In the genomic region with DNA sequence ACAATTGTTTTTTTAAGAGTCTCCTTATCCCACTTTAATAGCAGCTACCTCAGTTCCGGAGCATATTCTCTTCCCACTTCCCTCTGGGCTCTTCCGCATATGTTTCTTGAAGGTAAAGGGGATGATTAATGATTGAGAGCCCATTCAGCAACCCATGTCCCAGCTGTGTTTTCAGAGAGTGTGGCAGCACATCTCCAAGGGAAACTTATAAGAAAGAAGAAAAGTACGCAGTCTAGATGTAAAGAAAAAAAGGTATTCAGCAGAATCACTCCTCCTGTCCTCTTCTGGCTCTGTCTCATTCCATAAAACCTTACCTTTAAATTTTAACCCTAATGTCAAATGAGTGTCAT, we compare ENCODE assay signal across 8 cellular contexts. TPM values are rescaled to one million over a fixed set of nuclear protein-coding genes. Genes with fewer than 3 reads are reported as not detected.
DNase-seq lines count a peak whose midpoint lies in the region; ATAC-seq and TF ChIP-seq lines count a peak whose summit lies in the region.

No MANE protein-coding gene starts in this region.

- H3K27me3 ChIP-seq in Karpas-422 (ENCODE audit: low read length) (no peaks in the 10 kb centered on the region), testis (no peaks in the 10 kb centered on the region)

- peaks cover 14% of the 10 kb centered on the region for H3K4me1 Mint-ChIP-seq in activated T-cell treated with anti-CD3 and anti-CD28 coated beads, Interleukin-2, amount 50 U/mL, for 72 hours (ENCODE audit: low read depth)
- H3K4me1 Mint-ChIP-seq in osteocyte (ENCODE audit: unreplicated experiment), result no peaks in the 10 kb centered on the region

- 29 to 30% methylated on average over 3 of the region's 3 CpGs for WGBS in testis, 2 donors

- no peaks in the 10 kb centered on the region for H3K9me2 ChIP-seq in Karpas-422 (replicated peaks; ENCODE audit: insufficient read depth, low read length)

- H3K27ac Mint-ChIP-seq in activated T-cell treated with anti-CD3 and anti-CD28 coated beads, Interleukin-2, amount 50 U/mL, for 72 hours, result peak overlapping the region; percentile 83
- H3K27ac Mint-ChIP-seq in osteocyte (ENCODE audit: unreplicated experiment), result no peak overlapping the region

- peak overlapping the region; percentile 68 for H3K4me3 ChIP-seq in Karpas-422 (ENCODE audit: low read length)
- H3K4me3 ChIP-seq in fibroblast of the aortic adventitia (ENCODE audit: low read depth, low read length), result peak overlapping the region; percentile 77
- H3K4me3 ChIP-seq in testis, result peak overlapping the region; percentile 51 to 61

- H3K36me3 ChIP-seq in Karpas-422 (ENCODE audit: insufficient read depth, low read length), result no peaks in the 10 kb centered on the region
- H3K36me3 ChIP-seq in testis (ENCODE audit: low read depth, missing control alignments), result no peaks in the 10 kb centered on the region

- TF ChIP-seq CTCF in fibroblast of the aortic adventitia (IDR thresholded peaks at IDR 0.05; ENCODE audit: insufficient read depth, low read length), result no peak
- no peak for TF ChIP-seq CTCF in testis (IDR thresholded peaks at IDR 0.05)
- TF ChIP-seq CTCF in osteocyte (IDR thresholded peaks at IDR 0.05), result no peak

- no peaks in the 10 kb centered on the region for H3K79me2 ChIP-seq in Karpas-422 (ENCODE audit: low read length)

- no peak for TF ChIP-seq POLR2A in testis (IDR thresholded peaks at IDR 0.05)

- H3K4me3 Mint-ChIP-seq in activated T-cell treated with anti-CD3 and anti-CD28 coated beads, Interleukin-2, amount 50 U/mL, for 72 hours, result peak overlapping the region; percentile 83 to 88
- H3K4me3 Mint-ChIP-seq in osteocyte (ENCODE audit: unreplicated experiment), result no peak overlapping the region

- peak overlapping the region; percentile 73 for H3K9ac ChIP-seq in Karpas-422 (ENCODE audit: low read length)

- no peak for DNase-seq in activated T-cell treated with anti-CD3 and anti-CD28 coated beads, Interleukin-2, amount 50 U/mL, for 72 hours
- DNase-seq in activated T-cell treated with anti-CD3 and anti-CD28 coated beads for 4 hours (no peak), Karpas-422 (no peak), fibroblast of the aortic adventitia (ENCODE audit: low read depth) (no peak), testis (no peak), NCI-H2171 treated with DMSO at 0.1 percent for 48 hours (lab: John Stamatoyannopoulos, UW) (no peak), osteocyte (ENCODE audit: extremely low spot score, unreplicated experiment) (no peak)

- peak; percentile 2 to 9 for ATAC-seq in activated T-cell treated with anti-CD3 and anti-CD28 coated beads, Interleukin-2, amount 50 U/mL, for 72 hours (replicated peaks in 1 of 2)
- no peak for ATAC-seq in activated CD4-positive, CD25-positive, alpha-beta regulatory T cell treated with anti-CD3 and anti-CD28 coated beads, Interleukin-2, amount 50 U/mL, for 24 hours

- H3K36me3 Mint-ChIP-seq in activated T-cell treated with anti-CD3 and anti-CD28 coated beads, Interleukin-2, amount 50 U/mL, for 72 hours (ENCODE audit: insufficient read depth in 2 of 2), result no peaks in the 10 kb centered on the region
- H3K36me3 Mint-ChIP-seq in osteocyte (ENCODE audit: unreplicated experiment), result no peaks in the 10 kb centered on the region

- intact Hi-C loops in testis (cut with DNase I; ENCODE audit: low total_unique reads), result no loop called here

- H3K9me3 Mint-ChIP-seq in activated T-cell treated with anti-CD3 and anti-CD28 coated beads, Interleukin-2, amount 50 U/mL, for 72 hours, result no peaks in the 10 kb centered on the region
- H3K9me3 Mint-ChIP-seq in osteocyte (ENCODE audit: unreplicated experiment), result no peaks in the 10 kb centered on the region

- H3K4me1 ChIP-seq in Karpas-422 (ENCODE audit: low read length), result peaks cover 13% of the 10 kb centered on the region
- H3K4me1 ChIP-seq in testis, result peaks cover 11% of the 10 kb centered on the region

- no peaks in the 10 kb centered on the region for H4K20me1 ChIP-seq in Karpas-422 (ENCODE audit: insufficient read depth, low read depth, low read length)

- peaks cover 11% of the 10 kb centered on the region for H3K27me3 Mint-ChIP-seq in activated T-cell treated with anti-CD3 and anti-CD28 coated beads, Interleukin-2, amount 50 U/mL, for 72 hours (ENCODE audit: low read depth)
- H3K27me3 Mint-ChIP-seq in osteocyte (ENCODE audit: unreplicated experiment), result no peaks in the 10 kb centered on the region

- H3K27ac ChIP-seq in Karpas-422 (ENCODE audit: low read length), result no peak overlapping the region
- H3K27ac ChIP-seq in testis, result peak overlapping the region; percentile 48 to 77

- H3K9me3 ChIP-seq in Karpas-422 (ENCODE audit: low read length), result no peaks in the 10 kb centered on the region
- H3K9me3 ChIP-seq in testis, result no peaks in the 10 kb centered on the region

- peak overlapping the region; percentile 93 for H2AFZ ChIP-seq in Karpas-422 (ENCODE audit: low read length)

- peak overlapping the region; percentile 82 for H3K4me2 ChIP-seq in Karpas-422 (ENCODE audit: low read depth, low read length, poor library complexity, severe bottlenecking)

RNA-seq across cellular contexts. Expression of a gene that starts 9.7 kb away (rescaled TPM):
- total RNA-seq in activated T-cell treated with anti-CD3 and anti-CD28 coated beads, Interleukin-2, amount 50 U/mL, for 72 hours, result 1 to 10 TPM in 1 of 2 donors, under 1 TPM in 1; 0.74 to 1.8 TPM
- 1.7 and 2.8 TPM in 2 replicates for total RNA-seq in Karpas-422 (2014; rRNA removed; shearing (Covaris generic); ENCODE audit: low replicate concordance)
- total RNA-seq in fibroblast of the aortic adventitia (ENCODE audit: low replicate concordance) (1.4 and 3.9 TPM in 2 replicates), testis (100 to 1,000 TPM; 503 to 598 TPM), osteocyte (not detected in 2 replicates)
- polyA plus RNA-seq in testis (ENCODE audit: insufficient read depth, low read depth, low replicate concordance), result 1,292 TPM

RNA-seq across cellular contexts. Expression of a gene that starts 30.8 kb away (rescaled TPM):
- 10 to 100 TPM; 51.3 to 53.4 TPM for total RNA-seq in activated T-cell treated with anti-CD3 and anti-CD28 coated beads, Interleukin-2, amount 50 U/mL, for 72 hours
- 93.4 and 102 TPM in 2 replicates for total RNA-seq in Karpas-422 (2014; rRNA removed; shearing (Covaris generic); ENCODE audit: low replicate concordance)
- total RNA-seq in fibroblast of the aortic adventitia (ENCODE audit: low replicate concordance), result 49.3 and 69.5 TPM in 2 replicates
- 10 to 100 TPM; 34.9 to 62.5 TPM for total RNA-seq in testis
- polyA plus RNA-seq in testis (ENCODE audit: insufficient read depth, low read depth, low replicate concordance), result 37.6 TPM
- total RNA-seq in osteocyte, result 27.3 and 31.1 TPM in 2 replicates

Comparison
In these comparisons a context has a peak if more than half of its experiments do, and no peak if none do; other contexts are left out.
1. ATAC-seq: peak in activated T-cell treated with anti-CD3 and anti-CD28 coated beads, Interleukin-2, amount 50 U/mL, for 72 hours (2 of 2); none in activated CD4-positive, CD25-positive, alpha-beta regulatory T cell treated with anti-CD3 and anti-CD28 coated beads, Interleukin-2, amount 50 U/mL, for 24 hours (0 of 2).
2. RNA of a gene that starts 9.7 kb away (total RNA-seq): 503 to 598 TPM in testis; 1.4 to 3.9 TPM in fibroblast of the aortic adventitia, 0.74 to 1.8 TPM in activated T-cell treated with anti-CD3 and anti-CD28 coated beads, Interleukin-2, amount 50 U/mL, for 72 hours, 1.7 to 2.8 TPM in Karpas-422 and not detected in osteocyte; every median in the first group is over 100 times any median in the second.
3. Peak in every context shown above with its lines, with median percentiles within 50 percentile points of each other: H3K4me3 ChIP-seq.